Comparison of ENCODE assay signal across 1 cellular context in the genomic region with DNA sequence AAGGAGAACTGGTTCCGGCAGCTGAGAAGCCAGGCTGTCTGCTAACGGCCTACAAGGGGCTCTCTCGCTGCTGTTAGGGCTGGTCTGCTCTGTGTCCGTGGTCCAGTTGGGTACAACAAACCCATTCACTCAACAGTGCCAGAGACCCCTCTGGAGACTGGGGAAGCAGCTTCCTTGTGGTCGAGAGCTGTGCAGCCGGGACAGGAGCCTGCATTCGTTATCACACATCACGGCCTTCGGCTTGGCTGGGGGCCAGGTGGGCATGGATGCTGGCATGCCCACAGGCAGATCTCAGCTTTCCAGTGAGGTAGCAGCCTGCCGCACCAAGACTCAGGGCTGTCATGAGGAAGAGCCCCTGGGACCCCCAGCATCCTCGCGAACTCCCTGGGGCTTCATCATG.
TF ChIP-seq lines count a peak whose summit lies in the region.

No MANE protein-coding gene starts in this region.

TF ChIP-seq in HEK293T, 16 proteins besides CTCF, POLR2A, EP300 and RAD21 (continued from another document):
- TF ChIP-seq PKNOX1 (IDR thresholded peaks at IDR 0.05) (no peak), SUZ12 (IDR thresholded peaks at IDR 0.05) (no peak), SP1 (IDR thresholded peaks at IDR 0.05) (no peak), ARNT (IDR thresholded peaks at IDR 0.05) (no peak), FOXK2 (IDR thresholded peaks at IDR 0.05) (no peak), BHLHE40 (IDR thresholded peaks at IDR 0.05; ENCODE audit: borderline replicate concordance) (no peak), FOXM1 (IDR thresholded peaks at IDR 0.05; ENCODE audit: borderline replicate concordance) (no peak), CTBP1 (IDR thresholded peaks at IDR 0.05; ENCODE audit: borderline replicate concordance) (no peak)
